Comparison of ENCODE assay signal across 8 cellular contexts in the genomic region with DNA sequence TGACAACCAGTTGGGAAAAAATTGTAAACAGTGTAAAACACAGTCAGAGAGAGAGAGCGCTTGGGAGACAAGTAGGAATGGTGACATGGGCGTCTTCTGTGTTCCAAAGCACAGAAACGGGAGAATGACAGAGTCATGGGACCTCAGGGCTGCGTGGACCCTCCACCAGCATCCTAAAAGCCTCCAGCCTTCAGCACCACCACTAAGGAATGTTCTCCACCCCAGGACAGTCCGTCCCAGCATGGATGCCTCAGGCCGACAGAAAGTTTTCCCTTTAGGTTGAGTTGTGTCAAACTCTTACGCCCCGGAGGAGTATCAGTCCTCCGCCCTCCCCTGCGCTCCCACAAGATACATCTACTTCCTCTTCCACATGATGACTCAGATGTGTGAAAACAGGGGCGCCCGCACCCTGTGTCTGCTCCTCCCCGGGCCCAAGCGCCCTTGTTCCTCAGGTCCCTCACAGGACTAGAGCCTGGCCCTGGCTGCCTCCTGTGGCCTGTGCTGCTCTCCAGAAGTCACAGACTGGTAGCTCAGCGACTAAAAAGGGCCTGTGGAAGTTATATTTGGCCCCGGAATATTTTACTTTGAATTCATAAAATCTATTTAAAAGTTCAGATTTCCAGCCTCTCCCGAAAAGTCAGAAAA.
DNase-seq lines count a peak whose midpoint lies in the region; ATAC-seq and TF ChIP-seq lines count a peak whose summit lies in the region.

No MANE protein-coding gene starts in this region.

- ATAC-seq in GM18502 (IDR thresholded peaks at IDR 0.05; ENCODE audit: poor library complexity, unreplicated experiment) (peak; percentile 63), aorta (ENCODE audit: low FRiP score) (peak; percentile 52), PC-3 (no peak)

- H3K4me2 ChIP-seq in PC-3 (ENCODE audit: low read length) = no peak overlapping the region

- CTCF ChIA-PET in PC-3 (lab: Charles Lee) = no interaction called here

- POLR2A ChIA-PET in PC-3 (lab: Charles Lee; ENCODE audit: unreplicated experiment) = no interaction called here

- no peaks in the 10 kb centered on the region for H3K79me2 ChIP-seq in PC-3 (ENCODE audit: low read length)

- peak in 1 of 2 donors; percentile 20 for TF ChIP-seq POLR2A in Peyer's patch (IDR thresholded peaks at IDR 0.05)

- 81 to 82% methylated on average over 17 of the region's 17 CpGs for WGBS in aorta, 2 donors

- no peaks in the 10 kb centered on the region for H3K36me3 ChIP-seq in Peyer's patch
- H3K36me3 ChIP-seq in mucosa of rectum (ENCODE audit: control insufficient read depth in 2 of 2, insufficient read depth in 2 of 2, low read length in 2 of 2) = no peaks in the 10 kb centered on the region
- no peaks in the 10 kb centered on the region for H3K36me3 ChIP-seq in aorta (ENCODE audit: control insufficient read depth in 1 of 2, insufficient read depth in 2 of 2, low read length in 1 of 2)
- H3K36me3 ChIP-seq in PC-3 (ENCODE audit: low read depth, low read length) = no peaks in the 10 kb centered on the region

- H3K27me3 ChIP-seq in Peyer's patch (no peaks in the 10 kb centered on the region), mucosa of rectum (ENCODE audit: control insufficient read depth in 2 of 2, insufficient read depth in 2 of 2, low read length in 2 of 2) (no peaks in the 10 kb centered on the region), aorta (ENCODE audit: control insufficient read depth in 1 of 2, insufficient read depth in 2 of 2, low read length in 1 of 2) (no peaks in the 10 kb centered on the region), PC-3 (ENCODE audit: low read length) (no peaks in the 10 kb centered on the region)

- H3K27ac ChIP-seq in Peyer's patch = peak overlapping the region in 3 of 4 donors; percentile 24 to 73 (median 62)
- peak overlapping the region; percentile 9 to 55 for H3K27ac ChIP-seq in mucosa of rectum (ENCODE audit: low read depth in 2 of 2, low read length in 2 of 2)
- H3K27ac ChIP-seq in aorta (ENCODE audit: low read depth in 1 of 2, low read length in 2 of 2) = no peak overlapping the region
- H3K27ac ChIP-seq in PC-3 (ENCODE audit: low read length) = no peak overlapping the region

- no peak for TF ChIP-seq CTCF in Peyer's patch (IDR thresholded peaks at IDR 0.05)
- no peak for TF ChIP-seq CTCF in PC-3 (conservative IDR thresholded peaks at IDR 0.05; ENCODE audit: low read depth, low read length)

- H3K9me3 ChIP-seq in Peyer's patch = no peaks in the 10 kb centered on the region
- no peaks in the 10 kb centered on the region for H3K9me3 ChIP-seq in mucosa of rectum (ENCODE audit: control insufficient read depth in 2 of 2, low read length in 2 of 2)
- no peaks in the 10 kb centered on the region for H3K9me3 ChIP-seq in aorta (ENCODE audit: control insufficient read depth, low read length)
- H3K9me3 ChIP-seq in PC-3 (ENCODE audit: low read length) = no peaks in the 10 kb centered on the region

- H3K4me1 ChIP-seq in Peyer's patch (peaks cover 0 to 33% (median 0%) of the 10 kb centered on the region in 4 donors), mucosa of rectum (ENCODE audit: control insufficient read depth in 2 of 2, insufficient read depth in 2 of 2, low read length in 2 of 2) (peaks cover 21 to 40% of the 10 kb centered on the region in 2 donors), aorta (ENCODE audit: control insufficient read depth in 1 of 2, insufficient read depth in 2 of 2, low read length in 2 of 2) (no peaks in the 10 kb centered on the region), PC-3 (ENCODE audit: insufficient read depth, low read length) (peaks cover 25% of the 10 kb centered on the region)

- intact Hi-C loops in aorta (cut with DNase I) = no loop called here
- intact Hi-C loops in PC-3 (cut with micrococcal nuclease) = no loop called here

- H3K9me2 ChIP-seq in PC-3 (replicated peaks; ENCODE audit: low read length) = no peaks in the 10 kb centered on the region

- H3K4me3 ChIP-seq in Peyer's patch = no peak overlapping the region
- no peak overlapping the region for H3K4me3 ChIP-seq in mucosa of rectum (ENCODE audit: low read length in 2 of 2)
- no peak overlapping the region for H3K4me3 ChIP-seq in aorta (ENCODE audit: low read length in 2 of 2)
- H3K4me3 ChIP-seq in PC-3 (ENCODE audit: low read length) = no peak overlapping the region

- peak overlapping the region in 1 of 2 donors; percentile 29 for H3K9ac ChIP-seq in mucosa of rectum (ENCODE audit: low read depth in 1 of 2, low read length in 2 of 2)
- H3K9ac ChIP-seq in PC-3 (ENCODE audit: low read length) = no peak overlapping the region

- no TSS peak for BruUV-seq in PC-3 (replicated peaks; lab: Mats Ljungman, UMichigan)

- no peaks in the 10 kb centered on the region for H4K20me1 ChIP-seq in PC-3 (ENCODE audit: low read length)

- H3F3A ChIP-seq in PC-3 (ENCODE audit: low read length, unreplicated experiment) = peaks cover 4% of the 10 kb centered on the region

- no peak overlapping the region for H2AFZ ChIP-seq in PC-3 (ENCODE audit: low read length)

- DNase-seq in Peyer's patch = peak; percentile 59 to 93 (median 80)
- DNase-seq in activated effector memory CD4-positive, alpha-beta T cell treated with anti-CD3 and anti-CD28 coated beads, Interleukin-2, amount 50 U/mL, for 16 hours = peak; percentile 82
- DNase-seq in aorta = peak; percentile 81 to 85
- no peak for DNase-seq in T1000 (lab: John Stamatoyannopoulos, UW)
- no peak for DNase-seq in PC-3
- DNase-seq in SW 1271 (lab: John Stamatoyannopoulos, UW) = no peak

Comparison
In these comparisons a context has a peak if more than half of its experiments do, and no peak if none do; other contexts are left out.
1. DNase-seq: peak in Peyer's patch (3 of 3), activated effector memory CD4-positive, alpha-beta T cell treated with anti-CD3 and anti-CD28 coated beads, Interleukin-2, amount 50 U/mL, for 16 hours (single experiment) and aorta (2 of 2); none in T1000 (single experiment), PC-3 (single experiment) and SW 1271 (0 of 2).
2. H3K27ac ChIP-seq: peak in Peyer's patch (3 of 4) and mucosa of rectum (2 of 2); none in aorta (0 of 2) and PC-3 (single experiment).